In genomic region chr11:76768091-76769047, GRCh38 we compare ENCODE assay signal across 9 cellular contexts. TPM values are rescaled to one million over a fixed set of nuclear protein-coding genes. Genes with fewer than 3 reads are reported as not detected.
DNase-seq lines count a peak whose midpoint lies in the region; ATAC-seq and TF ChIP-seq lines count a peak whose summit lies in the region.
"Had no signal": no experiment of that assay in that cellular context is flagged by ENCODE, and none has a peak within 500 bp of the region (broad histone marks: within the 10 kb centered on the region; RNA-seq: fewer than 3 reads in every experiment).

No MANE protein-coding gene starts in this region.

- ATAC-seq in activated CD8-positive, alpha-beta memory T cell treated with anti-CD3 and anti-CD28 coated beads, Interleukin-2, amount 10 ng/mL, durations not matched to agents 7 days and 5 days, result peak; percentile 86
- peak; percentile 86 for ATAC-seq in naive thymus-derived CD4-positive, alpha-beta T cell
- no peak for ATAC-seq in HG03108 (IDR thresholded peaks at IDR 0.05; ENCODE audit: unreplicated experiment)
- no peak for ATAC-seq in HG03521 (IDR thresholded peaks at IDR 0.05; ENCODE audit: unreplicated experiment)

- peak overlapping the region; percentile 6 for H3K4me3 Mint-ChIP-seq in activated CD8-positive, alpha-beta memory T cell treated with anti-CD3 and anti-CD28 coated beads, Interleukin-2, amount 10 ng/mL, durations not matched to agents 7 days and 5 days
- no peak overlapping the region for H3K4me3 Mint-ChIP-seq in dendritic cell treated with granulocyte-macrophage colony-stimulating factor and Interleukin-4, amounts not matched to agents 40 ng/mL and 50 ng/mL, for 4 days
- H3K4me3 Mint-ChIP-seq in naive thymus-derived CD4-positive, alpha-beta T cell, result peak overlapping the region in 7 of 10 donors; percentile 13 to 71 (median 48)

- H2AFZ ChIP-seq in PC-9, result no peak overlapping the region

- H3K4me1 ChIP-seq in PC-9 (replicated peaks; ENCODE audit: insufficient read depth), result peaks cover 83% of the 10 kb centered on the region
- peaks cover 7 to 9% of the 10 kb centered on the region in 2 donors for H3K4me1 ChIP-seq in naive thymus-derived CD4-positive, alpha-beta T cell (ENCODE audit: control insufficient read depth in 2 of 2, insufficient read depth in 2 of 2, low read length in 2 of 2)

- peaks cover 60% of the 10 kb centered on the region for H3F3A ChIP-seq in PC-9 (ENCODE audit: insufficient read depth, low read depth)

- H4K20me1 ChIP-seq in PC-9 (ENCODE audit: insufficient read depth), result no peaks in the 10 kb centered on the region

- POLR2A ChIA-PET in PC-9 (lab: Charles Lee; ENCODE audit: unreplicated experiment), result interaction anchor here (0.6 to 0.7 kb wide), 3 partner anchors 11 to 510 kb away, joined by 3 to 4 read pairs (median 3); no protein-coding TSS in a partner anchor
- POLR2A ChIA-PET in naive thymus-derived CD4-positive, alpha-beta T cell (lab: Charles Lee), result no interaction called here

- H3K27ac Mint-ChIP-seq in activated CD8-positive, alpha-beta memory T cell treated with anti-CD3 and anti-CD28 coated beads, Interleukin-2, amount 10 ng/mL, durations not matched to agents 7 days and 5 days, result peak overlapping the region; percentile 71
- H3K27ac Mint-ChIP-seq in dendritic cell treated with granulocyte-macrophage colony-stimulating factor and Interleukin-4, amounts not matched to agents 40 ng/mL and 50 ng/mL, for 4 days, result peak overlapping the region; percentile 9
- peak overlapping the region in 7 of 9 donors; percentile 7 to 87 (median 70) for H3K27ac Mint-ChIP-seq in naive thymus-derived CD4-positive, alpha-beta T cell

- H3K9me3 ChIP-seq in PC-9 (ENCODE audit: insufficient read depth, low read depth), result no peaks in the 10 kb centered on the region
- no peaks in the 10 kb centered on the region for H3K9me3 ChIP-seq in naive thymus-derived CD4-positive, alpha-beta T cell (ENCODE audit: control insufficient read depth in 2 of 3, low read length in 3 of 3)

- intact Hi-C loops in PC-9 (cut with micrococcal nuclease; ENCODE audit: unreplicated experiment), result loop anchor here (2.0 kb wide), 1 partner anchor 30 kb away; no protein-coding TSS in a partner anchor
- intact Hi-C loops in dendritic cell treated with granulocyte-macrophage colony-stimulating factor and Interleukin-4, amounts not matched to agents 40 ng/mL and 50 ng/mL, for 4 days (cut with micrococcal nuclease), result no loop called here
- intact Hi-C loops in naive thymus-derived CD4-positive, alpha-beta T cell (cut with micrococcal nuclease), result loop anchor here in 1 of 2 donors (2.0 kb wide), 1 partner anchor 14 kb away; the partner anchor contains the start of gene TSKU

- peaks cover 59% of the 10 kb centered on the region for H3K79me2 ChIP-seq in PC-9 (ENCODE audit: low read depth)

- no TSS peak for BruUV-seq in PC-9 (replicated peaks; lab: Mats Ljungman, UMichigan)

- H3K4me1 Mint-ChIP-seq in activated CD8-positive, alpha-beta memory T cell treated with anti-CD3 and anti-CD28 coated beads, Interleukin-2, amount 10 ng/mL, durations not matched to agents 7 days and 5 days, result peaks cover 56% of the 10 kb centered on the region
- H3K4me1 Mint-ChIP-seq in dendritic cell treated with granulocyte-macrophage colony-stimulating factor and Interleukin-4, amounts not matched to agents 40 ng/mL and 50 ng/mL, for 4 days (ENCODE audit: low read depth), result peaks cover 36% of the 10 kb centered on the region
- peaks cover 6 to 49% (median 21%) of the 10 kb centered on the region in 7 donors for H3K4me1 Mint-ChIP-seq in naive thymus-derived CD4-positive, alpha-beta T cell

- H3K4me3 ChIP-seq in PC-9, result peak overlapping the region; percentile 69
- H3K4me3 ChIP-seq in naive thymus-derived CD4-positive, alpha-beta T cell (ENCODE audit: low read length), result no peak overlapping the region

- peak overlapping the region; percentile 97 for H3K4me2 ChIP-seq in PC-9

- no peaks in the 10 kb centered on the region for H3K36me3 Mint-ChIP-seq in activated CD8-positive, alpha-beta memory T cell treated with anti-CD3 and anti-CD28 coated beads, Interleukin-2, amount 10 ng/mL, durations not matched to agents 7 days and 5 days
- no peaks in the 10 kb centered on the region for H3K36me3 Mint-ChIP-seq in dendritic cell treated with granulocyte-macrophage colony-stimulating factor and Interleukin-4, amounts not matched to agents 40 ng/mL and 50 ng/mL, for 4 days (ENCODE audit: low read depth)
- H3K36me3 Mint-ChIP-seq in naive thymus-derived CD4-positive, alpha-beta T cell, result no peaks in the 10 kb centered on the region

- H3K27me3 Mint-ChIP-seq in activated CD8-positive, alpha-beta memory T cell treated with anti-CD3 and anti-CD28 coated beads, Interleukin-2, amount 10 ng/mL, durations not matched to agents 7 days and 5 days, result peaks cover 5% of the 10 kb centered on the region
- peaks cover 63% of the 10 kb centered on the region for H3K27me3 Mint-ChIP-seq in dendritic cell treated with granulocyte-macrophage colony-stimulating factor and Interleukin-4, amounts not matched to agents 40 ng/mL and 50 ng/mL, for 4 days
- H3K27me3 Mint-ChIP-seq in naive thymus-derived CD4-positive, alpha-beta T cell, result peaks cover 0 to 7% (median 2%) of the 10 kb centered on the region in 5 donors

- peak; percentile 80 for DNase-seq in activated CD8-positive, alpha-beta memory T cell treated with anti-CD3 and anti-CD28 coated beads, Interleukin-2, amount 10 ng/mL, durations not matched to agents 7 days and 5 days
- DNase-seq in activated CD8-positive, alpha-beta memory T cell treated with anti-CD3 and anti-CD28 coated beads for 24 hours, result no peak
- DNase-seq in PC-9, result peak in 1 of 2 experiments; percentile 57
- peak in 4 of 9 donors; percentile 7 to 27 (median 15) for DNase-seq in naive thymus-derived CD4-positive, alpha-beta T cell
- DNase-seq in GM20000 (ENCODE audit: low spot score), result no peak

- peaks cover 25% of the 10 kb centered on the region; the same call in 1 of the 2 replicates for H3K36me3 ChIP-seq in PC-9 (ENCODE audit: low read depth)
- H3K36me3 ChIP-seq in naive thymus-derived CD4-positive, alpha-beta T cell (ENCODE audit: control insufficient read depth in 2 of 3, insufficient read depth in 3 of 3, low read length in 3 of 3), result no peaks in the 10 kb centered on the region

- TF ChIP-seq CTCF in PC-9 (conservative IDR thresholded peaks at IDR 0.05) (no peak), GM20000 (IDR thresholded peaks at IDR 0.05; ENCODE audit: extremely low read depth, missing control alignments) (no peak)

- H3K27ac ChIP-seq in PC-9, result peak overlapping the region; percentile 99
- no peak overlapping the region for H3K27ac ChIP-seq in naive thymus-derived CD4-positive, alpha-beta T cell (ENCODE audit: low read depth, low read length)
- H3K27ac ChIP-seq: C4-2B had no signal

- no peaks in the 10 kb centered on the region for H3K27me3 ChIP-seq in PC-9 (ENCODE audit: insufficient read depth, low read depth)
- H3K27me3 ChIP-seq in naive thymus-derived CD4-positive, alpha-beta T cell (ENCODE audit: control insufficient read depth in 2 of 2, insufficient read depth in 2 of 2, low read length in 2 of 2), result no peaks in the 10 kb centered on the region

- H3K9me3 Mint-ChIP-seq in activated CD8-positive, alpha-beta memory T cell treated with anti-CD3 and anti-CD28 coated beads, Interleukin-2, amount 10 ng/mL, durations not matched to agents 7 days and 5 days (ENCODE audit: low read depth), result no peaks in the 10 kb centered on the region
- H3K9me3 Mint-ChIP-seq in dendritic cell treated with granulocyte-macrophage colony-stimulating factor and Interleukin-4, amounts not matched to agents 40 ng/mL and 50 ng/mL, for 4 days, result no peaks in the 10 kb centered on the region
- H3K9me3 Mint-ChIP-seq in naive thymus-derived CD4-positive, alpha-beta T cell, result no peaks in the 10 kb centered on the region

- no peaks in the 10 kb centered on the region for H3K9me2 ChIP-seq in PC-9 (ENCODE audit: insufficient read depth)

- CTCF ChIA-PET in activated CD8-positive, alpha-beta memory T cell treated with anti-CD3 and anti-CD28 coated beads, Interleukin-2, amount 10 ng/mL, durations not matched to agents 7 days and 5 days (lab: Charles Lee), result interaction anchor here (0.9 to 1.1 kb wide), 3 partner anchors 31 to 35 kb away, joined by 3 to 5 read pairs (median 3); no protein-coding TSS in a partner anchor
- CTCF ChIA-PET in PC-9 (lab: Charles Lee), result no interaction called here
- CTCF ChIA-PET in naive thymus-derived CD4-positive, alpha-beta T cell (lab: Charles Lee), result no interaction called here

RNA-seq across cellular contexts. Expression of gene TSKU, which starts 14.8 kb away (rescaled TPM):
- total RNA-seq in activated CD8-positive, alpha-beta memory T cell treated with anti-CD3 and anti-CD28 coated beads, Interleukin-2, amount 10 ng/mL, durations not matched to agents 7 days and 5 days, result 1 to 10 TPM in 1 of 2 experiments, under 1 TPM in 1; 0.35 to 1.5 TPM
- 89.3 and 99.4 TPM in 2 replicates for total RNA-seq in PC-9 (2021)
- total RNA-seq in naive thymus-derived CD4-positive, alpha-beta T cell, result 1 to 10 TPM in 1 of 5 experiments, under 1 TPM in 1, not detected in 3; 0.13 to 1.5 TPM
- not detected for polyA plus RNA-seq in naive thymus-derived CD4-positive, alpha-beta T cell

Comparison
In these comparisons a context has a peak if more than half of its experiments do, and no peak if none do; other contexts are left out.
1. ATAC-seq: peak in activated CD8-positive, alpha-beta memory T cell treated with anti-CD3 and anti-CD28 coated beads, Interleukin-2, amount 10 ng/mL, durations not matched to agents 7 days and 5 days (single experiment) and naive thymus-derived CD4-positive, alpha-beta T cell (single experiment); none in HG03108 (single experiment) and HG03521 (single experiment).
2. H3K27ac Mint-ChIP-seq: peak in every context shown above with its lines; median percentile 71 in activated CD8-positive, alpha-beta memory T cell treated with anti-CD3 and anti-CD28 coated beads, Interleukin-2, amount 10 ng/mL, durations not matched to agents 7 days and 5 days; 70 in naive thymus-derived CD4-positive, alpha-beta T cell; 9 in dendritic cell treated with granulocyte-macrophage colony-stimulating factor and Interleukin-4, amounts not matched to agents 40 ng/mL and 50 ng/mL, for 4 days.
3. RNA of gene TSKU, which starts 14.8 kb away (total RNA-seq): 89.3 to 99.4 TPM in PC-9; 0.35 to 1.5 TPM in activated CD8-positive, alpha-beta memory T cell treated with anti-CD3 and anti-CD28 coated beads, Interleukin-2, amount 10 ng/mL, durations not matched to agents 7 days and 5 days and 0.13 to 1.5 TPM in naive thymus-derived CD4-positive, alpha-beta T cell; every median in the first group is over 10 times any median in the second.